11 cellular contexts compared by ENCODE assay signal in the genomic region with DNA sequence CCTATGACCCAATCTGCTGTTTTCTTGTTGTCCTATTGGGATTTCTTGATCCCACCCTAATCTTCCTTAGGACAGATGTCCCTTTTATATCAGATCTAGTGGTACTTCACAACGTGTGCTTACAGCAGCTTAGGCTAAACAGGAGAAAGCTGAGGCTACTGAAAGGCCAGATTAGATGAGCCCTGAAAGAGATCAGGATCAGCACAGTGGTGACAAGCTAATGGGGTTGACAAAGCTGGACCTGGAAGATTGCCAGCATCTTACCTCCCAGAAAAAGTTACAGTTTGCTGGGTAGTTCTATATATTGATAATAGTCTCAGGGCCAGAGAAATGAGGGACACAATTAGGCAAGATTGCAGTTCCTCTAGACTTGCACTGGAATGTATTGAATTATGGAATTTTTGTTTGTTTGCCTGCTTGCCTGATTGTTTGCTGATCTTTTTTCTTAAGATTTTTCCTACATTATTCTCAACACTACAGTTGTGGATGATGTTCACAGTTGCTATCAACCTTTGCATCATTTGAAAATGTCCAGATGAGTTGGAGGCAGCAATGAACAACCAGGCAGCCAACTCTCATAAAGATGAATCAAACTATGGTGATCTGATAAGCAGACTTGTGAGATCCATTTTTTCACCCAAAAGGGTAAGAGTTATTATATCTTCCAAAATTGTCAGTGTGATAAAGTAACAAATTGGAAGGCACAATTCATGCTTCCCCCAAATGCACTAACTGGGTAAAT. TPM values are rescaled to one million over a fixed set of nuclear protein-coding genes. Genes with fewer than 3 reads are reported as not detected.
DNase-seq lines count a peak whose midpoint lies in the region; ATAC-seq and TF ChIP-seq lines count a peak whose summit lies in the region.
"Had no signal": no experiment of that assay in that cellular context is flagged by ENCODE, and none has a peak within 500 bp of the region (broad histone marks: within the 10 kb centered on the region; RNA-seq: fewer than 3 reads in every experiment).

No MANE protein-coding gene starts in this region.

- H3K4me1 Mint-ChIP-seq in activated T-cell treated with anti-CD3 and anti-CD28 coated beads, Interleukin-2, amount 50 U/mL, for 72 hours (ENCODE audit: low read depth), result peaks cover 18% of the 10 kb centered on the region
- H3K4me1 Mint-ChIP-seq in activated T-helper 2 cell treated with anti-CD3 and anti-CD28 coated beads, Interferon-gamma antibody, Interleukin-2, Interleukin-4, amounts not matched to agents 10 μg/mL and 5 μg/mL and 100 μg/mL, durations not matched to agents 14 hours and 24 hours and 36 hours (ENCODE audit: low read depth), result peaks cover 16% of the 10 kb centered on the region
- peaks cover 4% of the 10 kb centered on the region for H3K4me1 Mint-ChIP-seq in osteocyte (ENCODE audit: unreplicated experiment)

- H2AFZ ChIP-seq in Loucy (ENCODE audit: low read length), result no peak overlapping the region

- H3K4me3 Mint-ChIP-seq in activated T-cell treated with anti-CD3 and anti-CD28 coated beads, Interleukin-2, amount 50 U/mL, for 72 hours, result peak overlapping the region in 1 of 2 donors; percentile 71
- no peak overlapping the region for H3K4me3 Mint-ChIP-seq in activated T-helper 2 cell treated with anti-CD3 and anti-CD28 coated beads, Interferon-gamma antibody, Interleukin-2, Interleukin-4, amounts not matched to agents 10 μg/mL and 5 μg/mL and 100 μg/mL, durations not matched to agents 14 hours and 24 hours and 36 hours (ENCODE audit: low read depth)
- peak overlapping the region; percentile 69 for H3K4me3 Mint-ChIP-seq in osteocyte (ENCODE audit: unreplicated experiment)

- no peaks in the 10 kb centered on the region for H3K9me3 Mint-ChIP-seq in activated T-cell treated with anti-CD3 and anti-CD28 coated beads, Interleukin-2, amount 50 U/mL, for 72 hours
- H3K9me3 Mint-ChIP-seq in activated T-helper 2 cell treated with anti-CD3 and anti-CD28 coated beads, Interferon-gamma antibody, Interleukin-2, Interleukin-4, amounts not matched to agents 10 μg/mL and 5 μg/mL and 100 μg/mL, durations not matched to agents 14 hours and 24 hours and 36 hours, result no peaks in the 10 kb centered on the region
- no peaks in the 10 kb centered on the region for H3K9me3 Mint-ChIP-seq in osteocyte (ENCODE audit: unreplicated experiment)
- H3K9me3 Mint-ChIP-seq: naive thymus-derived CD8-positive, alpha-beta T cell had no signal

- peaks cover 26% of the 10 kb centered on the region for H3K27me3 ChIP-seq in Loucy (ENCODE audit: insufficient read depth, low read length, poor library complexity, severe bottlenecking)
- H3K27me3 ChIP-seq: gastrocnemius medialis had no signal

- H3K4me3 ChIP-seq in Loucy (ENCODE audit: low read length, poor library complexity, severe bottlenecking), result no peak overlapping the region
- H3K4me3 ChIP-seq: gastrocnemius medialis had no signal

- H3K36me3 Mint-ChIP-seq in activated T-cell treated with anti-CD3 and anti-CD28 coated beads, Interleukin-2, amount 50 U/mL, for 72 hours (ENCODE audit: insufficient read depth in 2 of 2), result no peaks in the 10 kb centered on the region
- no peaks in the 10 kb centered on the region for H3K36me3 Mint-ChIP-seq in activated T-helper 2 cell treated with anti-CD3 and anti-CD28 coated beads, Interferon-gamma antibody, Interleukin-2, Interleukin-4, amounts not matched to agents 10 μg/mL and 5 μg/mL and 100 μg/mL, durations not matched to agents 14 hours and 24 hours and 36 hours (ENCODE audit: low read depth)
- H3K36me3 Mint-ChIP-seq in osteocyte (ENCODE audit: unreplicated experiment), result no peaks in the 10 kb centered on the region
- H3K36me3 Mint-ChIP-seq: naive thymus-derived CD8-positive, alpha-beta T cell had no signal

- no peaks in the 10 kb centered on the region for H4K20me1 ChIP-seq in Loucy (ENCODE audit: insufficient read depth, low read length, poor library complexity, severe bottlenecking)

- H3F3A ChIP-seq in Loucy (ENCODE audit: low read depth), result no peaks in the 10 kb centered on the region

- no peaks in the 10 kb centered on the region for H3K9me2 ChIP-seq in Loucy (replicated peaks; ENCODE audit: low read depth, low read length)

- H3K79me2 ChIP-seq in Loucy (ENCODE audit: insufficient read depth, low read length), result no peaks in the 10 kb centered on the region

- TF ChIP-seq CTCF in Loucy (conservative IDR thresholded peaks at IDR 0.05; ENCODE audit: low read length) (no peak), osteocyte (IDR thresholded peaks at IDR 0.05) (no peak)

- H3K27me3 Mint-ChIP-seq in activated T-cell treated with anti-CD3 and anti-CD28 coated beads, Interleukin-2, amount 50 U/mL, for 72 hours (ENCODE audit: low read depth), result peaks cover 12% of the 10 kb centered on the region
- H3K27me3 Mint-ChIP-seq in activated T-helper 2 cell treated with anti-CD3 and anti-CD28 coated beads, Interferon-gamma antibody, Interleukin-2, Interleukin-4, amounts not matched to agents 10 μg/mL and 5 μg/mL and 100 μg/mL, durations not matched to agents 14 hours and 24 hours and 36 hours (ENCODE audit: low read depth), result peaks cover 9% of the 10 kb centered on the region
- H3K27me3 Mint-ChIP-seq in osteocyte (ENCODE audit: unreplicated experiment), result peaks cover 2% of the 10 kb centered on the region

- no peaks in the 10 kb centered on the region for H3K36me3 ChIP-seq in Loucy (ENCODE audit: insufficient read depth, low read length)
- H3K36me3 ChIP-seq: gastrocnemius medialis had no signal

- no peaks in the 10 kb centered on the region for H3K9me3 ChIP-seq in Loucy (ENCODE audit: insufficient read depth, low read depth, low read length)
- H3K9me3 ChIP-seq: gastrocnemius medialis had no signal

- no peak for DNase-seq in activated T-cell treated with anti-CD3 and anti-CD28 coated beads, Interleukin-2, amount 50 U/mL, for 72 hours
- DNase-seq in activated T-cell treated with anti-CD3 and anti-CD28 coated beads, Interleukin-2, amount 50 U/mL, for 1 hour, result no peak
- DNase-seq in activated T-helper 2 cell treated with anti-CD3 and anti-CD28 coated beads, Interferon-gamma antibody, Interleukin-2, Interleukin-4, amounts not matched to agents 10 μg/mL and 5 μg/mL and 100 μg/mL, durations not matched to agents 14 hours and 24 hours and 36 hours (ENCODE audit: low spot score), result no peak
- no peak for DNase-seq in osteocyte (ENCODE audit: extremely low spot score, unreplicated experiment)
- DNase-seq in stimulated activated CD4-positive, alpha-beta T cell treated with anti-CD3 and anti-CD28 coated beads, Interleukin-15, amount 100 ng/mL, for 24 hours, result no peak
- DNase-seq: gastrocnemius medialis, substantia nigra had no signal

- H3K9ac ChIP-seq in Loucy (ENCODE audit: low read depth, low read length, poor library complexity, severe bottlenecking), result no peak overlapping the region

- H3K4me2 ChIP-seq in Loucy (ENCODE audit: low read depth, low read length, poor library complexity, severe bottlenecking), result peak overlapping the region; percentile 4

- intact Hi-C loops in activated T-helper 2 cell treated with anti-CD3 and anti-CD28 coated beads, Interferon-gamma antibody, Interleukin-2, Interleukin-4, amounts not matched to agents 10 μg/mL and 5 μg/mL and 100 μg/mL, durations not matched to agents 14 hours and 24 hours and 36 hours (cut with micrococcal nuclease), result loop anchor here (2.0 to 10.0 kb wide), 3 partner anchors 41 to 141 kb away; partner anchors contain the start of gene PIK3C3

- H3K4me1 ChIP-seq in Loucy (ENCODE audit: insufficient read depth, low read length, poor library complexity, severe bottlenecking), result peaks cover 8% of the 10 kb centered on the region
- H3K4me1 ChIP-seq: gastrocnemius medialis had no signal

- no peak overlapping the region for H3K27ac Mint-ChIP-seq in activated T-cell treated with anti-CD3 and anti-CD28 coated beads, Interleukin-2, amount 50 U/mL, for 72 hours
- peak overlapping the region; percentile 56 for H3K27ac Mint-ChIP-seq in activated T-helper 2 cell treated with anti-CD3 and anti-CD28 coated beads, Interferon-gamma antibody, Interleukin-2, Interleukin-4, amounts not matched to agents 10 μg/mL and 5 μg/mL and 100 μg/mL, durations not matched to agents 14 hours and 24 hours and 36 hours
- no peak overlapping the region for H3K27ac Mint-ChIP-seq in osteocyte (ENCODE audit: unreplicated experiment)

- ATAC-seq in activated T-cell treated with anti-CD3 and anti-CD28 coated beads, Interleukin-2, amount 50 U/mL, for 72 hours (replicated peaks in 1 of 2), result peak; percentile 49 to 74
- ATAC-seq in HG03108 (IDR thresholded peaks at IDR 0.05; ENCODE audit: unreplicated experiment), result no peak
- ATAC-seq in HG03097 (IDR thresholded peaks at IDR 0.05; ENCODE audit: low FRiP score, unreplicated experiment), result no peak
- ATAC-seq: gastrocnemius medialis had no signal

RNA-seq across cellular contexts. Expression of gene PIK3C3, which starts 49.1 kb away (rescaled TPM):
- 10 to 100 TPM; 52.0 to 55.9 TPM for total RNA-seq in activated T-cell treated with anti-CD3 and anti-CD28 coated beads, Interleukin-2, amount 50 U/mL, for 72 hours
- total RNA-seq in activated T-helper 2 cell treated with anti-CD3 and anti-CD28 coated beads, Interferon-gamma antibody, Interleukin-2, Interleukin-4, amounts not matched to agents 10 μg/mL and 5 μg/mL and 100 μg/mL, durations not matched to agents 14 hours and 24 hours and 36 hours, result 50.4 and 51.6 TPM in 2 replicates
- 66.4 and 75.1 TPM in 2 replicates for total RNA-seq in osteocyte

Comparison
In these comparisons a context has a peak if more than half of its experiments do, and no peak if none do; other contexts are left out.
1. ATAC-seq: peak in activated T-cell treated with anti-CD3 and anti-CD28 coated beads, Interleukin-2, amount 50 U/mL, for 72 hours (2 of 2); none in HG03108 (single experiment) and HG03097 (single experiment).